In the genomic region with DNA sequence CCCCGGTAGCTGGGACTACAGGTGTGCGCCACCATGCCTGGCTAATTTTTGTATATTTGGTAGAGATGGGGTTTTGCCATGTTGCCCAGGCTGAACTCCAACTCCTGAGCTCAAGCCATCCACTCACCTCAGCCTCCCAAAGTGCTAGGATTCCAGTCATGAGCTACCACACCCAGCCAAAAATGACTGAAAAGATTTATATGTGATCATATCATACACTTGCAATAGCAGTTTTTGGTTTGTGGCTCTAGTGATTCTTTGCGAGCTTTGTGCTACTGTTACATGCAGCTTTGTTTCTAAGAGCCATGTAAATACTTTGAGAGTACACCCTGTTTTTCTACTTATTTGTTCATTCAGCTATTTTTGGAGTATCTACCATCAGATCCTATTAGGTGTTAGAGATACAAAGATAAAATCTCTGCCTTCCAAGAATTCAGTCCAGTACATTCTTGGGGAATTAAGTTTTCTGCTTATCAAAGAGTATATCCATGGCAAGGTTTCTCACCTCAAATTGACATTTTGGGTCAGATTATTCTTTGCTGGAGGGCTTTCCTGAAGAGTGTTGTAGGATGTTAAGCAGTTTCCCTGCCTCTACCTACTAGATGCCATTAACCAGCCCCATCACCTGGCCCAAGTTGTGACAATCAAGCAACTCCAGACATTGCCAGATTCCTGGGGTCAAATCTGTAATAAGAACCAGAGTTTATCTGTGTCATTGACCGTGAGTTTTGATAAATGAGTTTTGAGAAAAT, we compare ENCODE assay signal across 18 cellular contexts. TPM values are rescaled to one million over a fixed set of nuclear protein-coding genes. Genes with fewer than 3 reads are reported as not detected.
DNase-seq lines count a peak whose midpoint lies in the region; ATAC-seq, FAIRE-seq and TF ChIP-seq lines count a peak whose summit lies in the region.
"Had no signal": no experiment of that assay in that cellular context is flagged by ENCODE, and none has a peak within 500 bp of the region (broad histone marks: within the 10 kb centered on the region; RNA-seq: fewer than 3 reads in every experiment).

No MANE protein-coding gene starts in this region.

- H3K4me3 ChIP-seq in liver (ENCODE audit: low read depth in 1 of 3, low read length in 3 of 3) = no peak overlapping the region
- H3K4me3 ChIP-seq in HepG2 (replicated peaks in 1 of 3; ENCODE audit: insufficient read depth in 1 of 3, low read depth in 2 of 3, low read length in 3 of 3) = no peak overlapping the region
- peak overlapping the region in 10 of 59 donors; percentile 1 to 34 (median 8) for H3K4me3 ChIP-seq in dorsolateral prefrontal cortex
- H3K4me3 ChIP-seq in osteoblast (ENCODE audit: insufficient read depth, low read length) = no peak overlapping the region
- no peak overlapping the region for H3K4me3 ChIP-seq in aorta (ENCODE audit: low read length in 2 of 2)
- H3K4me3 ChIP-seq: mucosa of descending colon, pancreas had no signal

- no peak for TF ChIP-seq EP300 in HepG2 (IDR thresholded peaks at IDR 0.05; ENCODE audit: low read depth in 2 of 2, low read length in 2 of 2)
- TF ChIP-seq EP300 in HepG2 (CRISPR knock-in tag; IDR thresholded peaks at IDR 0.05; ENCODE audit: borderline replicate concordance) = no peak

- H3K27me3 ChIP-seq in liver (ENCODE audit: control insufficient read depth in 4 of 4, insufficient read depth in 4 of 4, low read length in 3 of 4) (no peaks in the 10 kb centered on the region), HepG2 (ENCODE audit: control insufficient read depth in 1 of 2, insufficient read depth in 2 of 2, low read length in 2 of 2) (no peaks in the 10 kb centered on the region), dorsolateral prefrontal cortex (no peaks in the 10 kb centered on the region), osteoblast (ENCODE audit: insufficient read depth, low read length) (no peaks in the 10 kb centered on the region), aorta (ENCODE audit: control insufficient read depth in 1 of 2, insufficient read depth in 2 of 2, low read length in 1 of 2) (no peaks in the 10 kb centered on the region)
- H3K27me3 ChIP-seq: foreskin keratinocyte, pancreas had no signal

- H2AFZ ChIP-seq in HepG2 (ENCODE audit: low read length) = no peak overlapping the region
- H2AFZ ChIP-seq in osteoblast (ENCODE audit: low read length) = no peak overlapping the region

- H3K9ac ChIP-seq in liver (ENCODE audit: low read depth in 1 of 2, low read length in 2 of 2) (no peak overlapping the region), HepG2 (ENCODE audit: insufficient read depth, low read depth, low read length) (no peak overlapping the region)

- H3K79me2 ChIP-seq in HepG2 (ENCODE audit: insufficient read depth, low read length) (peaks cover 3% of the 10 kb centered on the region), osteoblast (ENCODE audit: insufficient read depth, low read length) (peaks cover 42% of the 10 kb centered on the region)

- in situ Hi-C loops in HepG2 (cut with HindIII; ENCODE audit: extremely low pct_ligation_motif_present, low pct_unique_long_range_greater_than_20kb) = no loop called here

- CTCF ChIA-PET in HepG2 (lab: Yijun Ruan, JAX; ENCODE audit: low intra/inter-chr PET ratio, low total read pairs) = no interaction called here

- H3K36me3 ChIP-seq in liver (ENCODE audit: control insufficient read depth in 4 of 4, insufficient read depth in 3 of 4, low read depth in 1 of 4, low read length in 3 of 4) = peaks cover 0 to 10% (median 8%) of the 10 kb centered on the region in 4 donors
- peaks cover 8 to 34% of the 10 kb centered on the region in 2 experiments for H3K36me3 ChIP-seq in HepG2 (replicated peaks in 1 of 2; ENCODE audit: control insufficient read depth in 1 of 2, insufficient read depth in 2 of 2, low read length in 2 of 2)
- peaks cover 7% of the 10 kb centered on the region for H3K36me3 ChIP-seq in osteoblast (ENCODE audit: insufficient read depth, low read length)
- peaks cover 0 to 2% of the 10 kb centered on the region in 2 donors for H3K36me3 ChIP-seq in aorta (ENCODE audit: control insufficient read depth in 1 of 2, insufficient read depth in 2 of 2, low read length in 1 of 2)
- H3K36me3 ChIP-seq: pancreas had no signal

- BruUV-seq in HepG2 (replicated peaks; lab: Mats Ljungman, UMichigan) = no TSS peak

- TF ChIP-seq POLR2A in HepG2 (IDR thresholded peaks at IDR 0.05; ENCODE audit: insufficient read depth in 1 of 2, low read depth in 2 of 2, low read length in 2 of 2) = no peak

- intact Hi-C loops in HepG2 (cut with micrococcal nuclease; ENCODE audit: unreplicated experiment) (no loop called here), dorsolateral prefrontal cortex (cut with DNase I) (no loop called here), aorta (cut with DNase I) (no loop called here), left colon (cut with DNase I, micrococcal nuclease) (no loop called here), sciatic nerve (cut with DNase I) (no loop called here)

- no peak for FAIRE-seq in HepG2 (lab: Jason Lieb, UNC)
- FAIRE-seq: G401.6, GM12892, pancreas had no signal

- ATAC-seq in HepG2 (no peak), aorta (ENCODE audit: low FRiP score) (no peak), left colon (no peak), sciatic nerve (no peak), GM19452 (IDR thresholded peaks at IDR 0.05; ENCODE audit: unreplicated experiment) (no peak)
- ATAC-seq: activated CD8-positive, alpha-beta T cell treated with anti-CD3 and anti-CD28 coated beads, Interleukin-2, amount 10 ng/mL, durations not matched to agents 7 days and 5 days; foreskin keratinocyte; mucosa of descending colon had no signal

- H3K27ac ChIP-seq in liver (ENCODE audit: low read depth in 1 of 2, low read length in 2 of 2) (peak overlapping the region; percentile 52 to 57), HepG2 (ENCODE audit: extremely low read length, insufficient read depth, low read length) (no peak overlapping the region), dorsolateral prefrontal cortex (peak overlapping the region in 48 of 59 donors; percentile 1 to 85 (median 48)), osteoblast (ENCODE audit: low read depth, low read length) (peak overlapping the region; percentile 91), aorta (ENCODE audit: low read depth in 1 of 2, low read length in 2 of 2) (peak overlapping the region; percentile 28 to 49)
- H3K27ac ChIP-seq: foreskin keratinocyte had no signal

- H3K9me3 ChIP-seq in liver (ENCODE audit: control insufficient read depth in 4 of 4, low read length in 3 of 4) = no peaks in the 10 kb centered on the region
- no peaks in the 10 kb centered on the region for H3K9me3 ChIP-seq in HepG2 (ENCODE audit: low read length)
- H3K9me3 ChIP-seq in osteoblast (ENCODE audit: low read depth, low read length) = no peaks in the 10 kb centered on the region
- no peaks in the 10 kb centered on the region for H3K9me3 ChIP-seq in aorta (ENCODE audit: control insufficient read depth, low read length)
- H3K9me3 ChIP-seq: Caco-2, mucosa of descending colon, pancreas had no signal

- 91% methylated on average over 4 of the region's 4 CpGs for WGBS in liver
- WGBS in HepG2 (ENCODE audit: low lambda C conversion rate) = 96% methylated on average over 3 of the region's 4 CpGs
- WGBS in aorta, 2 donors = 65 to 66% methylated on average over 4 of the region's 4 CpGs

- TF ChIP-seq CTCF in liver (IDR thresholded peaks at IDR 0.05; ENCODE audit: low read depth, low read length, missing input control) (no peak), HepG2 (CRISPR knock-in tag; IDR thresholded peaks at IDR 0.05) (no peak), dorsolateral prefrontal cortex (IDR thresholded peaks at IDR 0.05 in 54 of 56, conservative IDR thresholded peaks at IDR 0.05 in 2 of 56; ENCODE audit: low read depth in 1 of 56, partially characterized antibody in 56 of 56) (no peak), osteoblast (IDR thresholded peaks at IDR 0.05; ENCODE audit: extremely low read depth, low read depth, low read length) (no peak)

- no peak overlapping the region for H3K4me2 ChIP-seq in HepG2 (ENCODE audit: low read depth, low read length)
- H3K4me2 ChIP-seq in osteoblast (ENCODE audit: insufficient read depth, low read length) = peak overlapping the region; percentile 66

- H3K4me1 ChIP-seq in liver (ENCODE audit: control insufficient read depth in 4 of 4, insufficient read depth in 4 of 4, low read length in 3 of 4) (peaks cover 0 to 7% (median 0%) of the 10 kb centered on the region in 4 donors), HepG2 (ENCODE audit: insufficient read depth, low read length) (no peaks in the 10 kb centered on the region), osteoblast (ENCODE audit: insufficient read depth, low read length) (peaks cover 15% of the 10 kb centered on the region), aorta (ENCODE audit: control insufficient read depth in 1 of 2, insufficient read depth in 2 of 2, low read length in 2 of 2) (no peaks in the 10 kb centered on the region)
- H3K4me1 ChIP-seq: pancreas had no signal

- TF ChIP-seq RAD21 in liver (IDR thresholded peaks at IDR 0.05) = no peak
- no peak for TF ChIP-seq RAD21 in HepG2 (CRISPR knock-in tag; IDR thresholded peaks at IDR 0.05)

- DNase-seq in HepG2 (ENCODE audit: low spot score) (no peak), dorsolateral prefrontal cortex (no peak), osteoblast (ENCODE audit: insufficient read length, low spot score, missing footprints) (no peak), aorta (no peak), left colon (no peak), sciatic nerve (ENCODE audit: low spot score) (no peak)
- DNase-seq: activated CD8-positive, alpha-beta T cell treated with anti-CD3 and anti-CD28 coated beads, Interleukin-2, amount 10 ng/mL, durations not matched to agents 7 days and 5 days; Caco-2; mucosa of descending colon; NCI-H187; NCI-H526; pancreas; stimulated activated CD4-positive, alpha-beta T cell treated with anti-CD3 and anti-CD28 coated beads, Interleukin-15, amount 100 ng/mL, for 24 hours had no signal

- POLR2A ChIA-PET in HepG2 (lab: Yijun Ruan, JAX) = no interaction called here

- no peaks in the 10 kb centered on the region for H4K20me1 ChIP-seq in HepG2 (ENCODE audit: insufficient read depth, low read length)
- no peaks in the 10 kb centered on the region for H4K20me1 ChIP-seq in osteoblast (ENCODE audit: insufficient read depth, low read length)

RNA-seq across cellular contexts. Expression of gene SNAP23, which starts 15.0 kb away (rescaled TPM):
- 10 to 100 TPM; 31.3 to 42.9 TPM for total RNA-seq in liver
- polyA plus RNA-seq in liver = 10 to 100 TPM; 16.0 to 19.3 TPM
- total RNA-seq in HepG2 (2016; rRNA removed; fragmentation: Illumina TruSeq; extraction: Trizol) = 101 and 136 TPM in 2 replicates
- total RNA-seq in HepG2 (2016; cell fraction: cytosol; rRNA removed; fragmentation: Illumina TruSeq; extraction: Trizol; ENCODE audit: low read depth) = 20.3 and 21.2 TPM in 2 replicates
- total RNA-seq in HepG2 (2016; cell fraction: insoluble cytoplasmic fraction; rRNA removed; fragmentation: Illumina TruSeq; extraction: Trizol) = 93.8 and 130 TPM in 2 replicates
- total RNA-seq in HepG2 (2016; cell fraction: membrane; rRNA removed; fragmentation: Illumina TruSeq; extraction: Trizol) = 31.1 and 31.7 TPM in 2 replicates
- 50.1 and 50.5 TPM in 2 replicates for total RNA-seq in HepG2 (2016; cell fraction: nucleus; rRNA removed; fragmentation: Illumina TruSeq; extraction: Trizol)
- 27.4 and 37.0 TPM in 2 replicates for polyA plus RNA-seq in HepG2 (2011; rRNA removed)
- 18.1 and 21.6 TPM in 2 replicates for polyA plus RNA-seq in HepG2 (2011; cell fraction: cytosol; rRNA removed)
- polyA plus RNA-seq in HepG2 (2011; cell fraction: nucleus; rRNA removed) = 32.2 and 35.2 TPM in 2 replicates
- polyA plus RNA-seq in HepG2 (2012) = 24.7 and 39.2 TPM in 2 replicates
- 7.1 and 8.2 TPM in 2 replicates for polyA plus RNA-seq in HepG2 (2016; cell fraction: cytosol; fragmentation: Illumina TruSeq; extraction: Trizol; ENCODE audit: low read depth)
- 108 and 113 TPM in 2 replicates for polyA plus RNA-seq in HepG2 (2016; cell fraction: insoluble cytoplasmic fraction; fragmentation: Illumina TruSeq; extraction: Trizol; ENCODE audit: low read depth)
- 18.3 and 19.7 TPM in 2 replicates for polyA plus RNA-seq in HepG2 (2016; cell fraction: membrane; fragmentation: Illumina TruSeq; extraction: Trizol; ENCODE audit: low read depth)
- polyA plus RNA-seq in HepG2 (2016; cell fraction: nucleus; fragmentation: Illumina TruSeq; extraction: Trizol; ENCODE audit: insufficient read depth, low read depth) = 80.0 and 84.7 TPM in 2 replicates
- 7.2 and 13.6 TPM in 2 replicates for polyA minus RNA-seq in HepG2 (2011; rRNA and poly(A)+ RNA removed; ENCODE audit: low replicate concordance)
- polyA minus RNA-seq in HepG2 (2011; cell fraction: cytosol; rRNA and poly(A)+ RNA removed) = 33.7 and 41.7 TPM in 2 replicates
- 37.5 and 51.8 TPM in 2 replicates for polyA minus RNA-seq in HepG2 (2011; cell fraction: nucleus; rRNA and poly(A)+ RNA removed)
- total RNA-seq in dorsolateral prefrontal cortex = 10 to 100 TPM; 20.3 to 91.7 (median 37.6) TPM
- total RNA-seq in osteoblast = 81.4 and 87.5 TPM in 2 replicates
- 10 to 100 TPM; 85.6 to 88.0 TPM for total RNA-seq in aorta
- polyA plus RNA-seq in aorta = 10 to 100 TPM; 74.3 to 82.5 TPM
- 10 to 100 TPM; 62.4 to 97.3 TPM for total RNA-seq in left colon
- 75.7 TPM for total RNA-seq in sciatic nerve

RNA-seq across cellular contexts. Expression of gene ZNF106, which starts 19.5 kb away (rescaled TPM):
- total RNA-seq in liver (10 to 100 TPM; 21.0 to 25.4 TPM), HepG2 (2016; rRNA removed; fragmentation: Illumina TruSeq; extraction: Trizol) (35.1 and 63.9 TPM in 2 replicates), dorsolateral prefrontal cortex (100 to 1,000 TPM in 83 of 120 experiments, 10 to 100 TPM in 37; 59.0 to 146 (median 111) TPM), osteoblast (89.0 and 94.6 TPM in 2 replicates), aorta (10 to 100 TPM; 76.9 to 78.8 TPM), left colon (10 to 100 TPM; 32.8 to 48.6 TPM), sciatic nerve (87.8 TPM)
- polyA plus RNA-seq in liver (10 to 100 TPM in 1 of 2 donors, 1 to 10 TPM in 1; 7.5 to 19.9 TPM), HepG2 (2011; rRNA removed) (11.8 and 12.5 TPM in 2 replicates), aorta (10 to 100 TPM; 11.9 to 30.4 TPM)
- 5.0 and 5.3 TPM in 2 replicates for total RNA-seq in HepG2 (2016; cell fraction: cytosol; rRNA removed; fragmentation: Illumina TruSeq; extraction: Trizol; ENCODE audit: low read depth)
- total RNA-seq in HepG2 (2016; cell fraction: insoluble cytoplasmic fraction; rRNA removed; fragmentation: Illumina TruSeq; extraction: Trizol) = 37.7 and 57.7 TPM in 2 replicates
- total RNA-seq in HepG2 (2016; cell fraction: membrane; rRNA removed; fragmentation: Illumina TruSeq; extraction: Trizol) = 15.6 and 16.3 TPM in 2 replicates
- 30.0 and 35.0 TPM in 2 replicates for total RNA-seq in HepG2 (2016; cell fraction: nucleus; rRNA removed; fragmentation: Illumina TruSeq; extraction: Trizol)
- polyA plus RNA-seq in HepG2 (2011; cell fraction: cytosol; rRNA removed) = 6.7 and 10.6 TPM in 2 replicates
- polyA plus RNA-seq in HepG2 (2011; cell fraction: nucleus; rRNA removed) = 4.8 and 8.1 TPM in 2 replicates
- 14.4 and 15.4 TPM in 2 replicates for polyA plus RNA-seq in HepG2 (2012)
- 0.78 and 0.85 TPM in 2 replicates for polyA plus RNA-seq in HepG2 (2016; cell fraction: cytosol; fragmentation: Illumina TruSeq; extraction: Trizol; ENCODE audit: low read depth)
- polyA plus RNA-seq in HepG2 (2016; cell fraction: insoluble cytoplasmic fraction; fragmentation: Illumina TruSeq; extraction: Trizol; ENCODE audit: low read depth) = 20.0 and 21.6 TPM in 2 replicates
- polyA plus RNA-seq in HepG2 (2016; cell fraction: membrane; fragmentation: Illumina TruSeq; extraction: Trizol; ENCODE audit: low read depth) = 2.5 and 3.2 TPM in 2 replicates
- polyA plus RNA-seq in HepG2 (2016; cell fraction: nucleus; fragmentation: Illumina TruSeq; extraction: Trizol; ENCODE audit: insufficient read depth, low read depth) = 14.9 and 17.2 TPM in 2 replicates
- polyA minus RNA-seq in HepG2 (2011; rRNA and poly(A)+ RNA removed; ENCODE audit: low replicate concordance) = 28.4 and 94.6 TPM in 2 replicates
- polyA minus RNA-seq in HepG2 (2011; cell fraction: cytosol; rRNA and poly(A)+ RNA removed) = 18.8 and 22.0 TPM in 2 replicates
- 24.3 and 30.8 TPM in 2 replicates for polyA minus RNA-seq in HepG2 (2011; cell fraction: nucleus; rRNA and poly(A)+ RNA removed)

RNA-seq across cellular contexts. Expression of gene LRRC57, which starts 38.2 kb away (rescaled TPM):
- 10 to 100 TPM in 1 of 2 donors, 1 to 10 TPM in 1; 7.4 to 14.1 TPM for total RNA-seq in liver
- polyA plus RNA-seq in liver = 1 to 10 TPM; 2.7 to 3.2 TPM
- 14.8 and 26.0 TPM in 2 replicates for total RNA-seq in HepG2 (2016; rRNA removed; fragmentation: Illumina TruSeq; extraction: Trizol)
- 1.7 and 3.9 TPM in 2 replicates for total RNA-seq in HepG2 (2016; cell fraction: cytosol; rRNA removed; fragmentation: Illumina TruSeq; extraction: Trizol; ENCODE audit: low read depth)
- 16.4 and 25.0 TPM in 2 replicates for total RNA-seq in HepG2 (2016; cell fraction: insoluble cytoplasmic fraction; rRNA removed; fragmentation: Illumina TruSeq; extraction: Trizol)
- 5.9 and 7.8 TPM in 2 replicates for total RNA-seq in HepG2 (2016; cell fraction: membrane; rRNA removed; fragmentation: Illumina TruSeq; extraction: Trizol)
- total RNA-seq in HepG2 (2016; cell fraction: nucleus; rRNA removed; fragmentation: Illumina TruSeq; extraction: Trizol) = 8.2 and 9.4 TPM in 2 replicates
- polyA plus RNA-seq in HepG2 (2011; rRNA removed) = 4.1 and 5.8 TPM in 2 replicates
- 4.0 and 6.6 TPM in 2 replicates for polyA plus RNA-seq in HepG2 (2011; cell fraction: cytosol; rRNA removed)
- polyA plus RNA-seq in HepG2 (2011; cell fraction: nucleus; rRNA removed) = 3.5 and 4.5 TPM in 2 replicates
- polyA plus RNA-seq in HepG2 (2012) = 5.1 and 5.9 TPM in 2 replicates
- 0.71 and 0.75 TPM in 2 replicates for polyA plus RNA-seq in HepG2 (2016; cell fraction: cytosol; fragmentation: Illumina TruSeq; extraction: Trizol; ENCODE audit: low read depth)
- polyA plus RNA-seq in HepG2 (2016; cell fraction: insoluble cytoplasmic fraction; fragmentation: Illumina TruSeq; extraction: Trizol; ENCODE audit: low read depth) = 16.5 and 17.4 TPM in 2 replicates
- 2.4 and 3.5 TPM in 2 replicates for polyA plus RNA-seq in HepG2 (2016; cell fraction: membrane; fragmentation: Illumina TruSeq; extraction: Trizol; ENCODE audit: low read depth)
- polyA plus RNA-seq in HepG2 (2016; cell fraction: nucleus; fragmentation: Illumina TruSeq; extraction: Trizol; ENCODE audit: insufficient read depth, low read depth) = 11.6 and 12.8 TPM in 2 replicates
- 5.2 and 9.8 TPM in 2 replicates for polyA minus RNA-seq in HepG2 (2011; rRNA and poly(A)+ RNA removed; ENCODE audit: low replicate concordance)
- 3.0 and 4.5 TPM in 2 replicates for polyA minus RNA-seq in HepG2 (2011; cell fraction: cytosol; rRNA and poly(A)+ RNA removed)
- 4.8 and 5.7 TPM in 2 replicates for polyA minus RNA-seq in HepG2 (2011; cell fraction: nucleus; rRNA and poly(A)+ RNA removed)
- 10 to 100 TPM; 20.3 to 61.0 (median 36.4) TPM for total RNA-seq in dorsolateral prefrontal cortex
- 16.3 and 17.4 TPM in 2 replicates for total RNA-seq in osteoblast
- total RNA-seq in aorta = 10 to 100 TPM; 16.8 to 20.8 TPM
- 10 to 100 TPM in 1 of 2 donors, 1 to 10 TPM in 1; 5.1 to 10.2 TPM for polyA plus RNA-seq in aorta
- 10 to 100 TPM; 27.4 to 32.2 TPM for total RNA-seq in left colon
- total RNA-seq in sciatic nerve = 19.8 TPM

RNA-seq across cellular contexts. Expression of gene HAUS2, which starts 38.2 kb away (rescaled TPM):
- total RNA-seq in liver (10 to 100 TPM in 1 of 2 donors, 1 to 10 TPM in 1; 6.9 to 23.2 TPM), HepG2 (2016; rRNA removed; fragmentation: Illumina TruSeq; extraction: Trizol) (32.9 and 49.4 TPM in 2 replicates), dorsolateral prefrontal cortex (10 to 100 TPM; 10.9 to 26.1 (median 19.7) TPM), osteoblast (18.5 and 20.6 TPM in 2 replicates), aorta (10 to 100 TPM; 16.0 to 21.9 TPM), left colon (10 to 100 TPM; 10.5 to 13.2 TPM), sciatic nerve (20.0 TPM)
- polyA plus RNA-seq in liver (1 to 10 TPM; 4.1 to 6.2 TPM), HepG2 (2011; rRNA removed) (10.0 and 11.6 TPM in 2 replicates), aorta (10 to 100 TPM in 1 of 2 donors, 1 to 10 TPM in 1; 7.3 to 14.7 TPM)
- total RNA-seq in HepG2 (2016; cell fraction: cytosol; rRNA removed; fragmentation: Illumina TruSeq; extraction: Trizol; ENCODE audit: low read depth) = 8.7 and 10.9 TPM in 2 replicates
- 32.1 and 46.9 TPM in 2 replicates for total RNA-seq in HepG2 (2016; cell fraction: insoluble cytoplasmic fraction; rRNA removed; fragmentation: Illumina TruSeq; extraction: Trizol)
- 18.3 and 18.9 TPM in 2 replicates for total RNA-seq in HepG2 (2016; cell fraction: membrane; rRNA removed; fragmentation: Illumina TruSeq; extraction: Trizol)
- total RNA-seq in HepG2 (2016; cell fraction: nucleus; rRNA removed; fragmentation: Illumina TruSeq; extraction: Trizol) = 11.2 and 15.2 TPM in 2 replicates
- polyA plus RNA-seq in HepG2 (2011; cell fraction: cytosol; rRNA removed) = 6.5 and 10.4 TPM in 2 replicates
- polyA plus RNA-seq in HepG2 (2011; cell fraction: nucleus; rRNA removed) = 3.3 and 4.6 TPM in 2 replicates
- polyA plus RNA-seq in HepG2 (2012) = 9.7 and 11.7 TPM in 2 replicates
- polyA plus RNA-seq in HepG2 (2016; cell fraction: cytosol; fragmentation: Illumina TruSeq; extraction: Trizol; ENCODE audit: low read depth) = 7.5 and 10.5 TPM in 2 replicates
- 42.4 and 46.1 TPM in 2 replicates for polyA plus RNA-seq in HepG2 (2016; cell fraction: insoluble cytoplasmic fraction; fragmentation: Illumina TruSeq; extraction: Trizol; ENCODE audit: low read depth)
- 13.8 and 16.6 TPM in 2 replicates for polyA plus RNA-seq in HepG2 (2016; cell fraction: membrane; fragmentation: Illumina TruSeq; extraction: Trizol; ENCODE audit: low read depth)
- polyA plus RNA-seq in HepG2 (2016; cell fraction: nucleus; fragmentation: Illumina TruSeq; extraction: Trizol; ENCODE audit: insufficient read depth, low read depth) = 17.3 and 19.7 TPM in 2 replicates
- polyA minus RNA-seq in HepG2 (2011; rRNA and poly(A)+ RNA removed; ENCODE audit: low replicate concordance) = 2.0 and 13.0 TPM in 2 replicates
- polyA minus RNA-seq in HepG2 (2011; cell fraction: cytosol; rRNA and poly(A)+ RNA removed) = 7.4 and 11.5 TPM in 2 replicates
- polyA minus RNA-seq in HepG2 (2011; cell fraction: nucleus; rRNA and poly(A)+ RNA removed) = 5.2 and 6.3 TPM in 2 replicates
